In the genomic region with DNA sequence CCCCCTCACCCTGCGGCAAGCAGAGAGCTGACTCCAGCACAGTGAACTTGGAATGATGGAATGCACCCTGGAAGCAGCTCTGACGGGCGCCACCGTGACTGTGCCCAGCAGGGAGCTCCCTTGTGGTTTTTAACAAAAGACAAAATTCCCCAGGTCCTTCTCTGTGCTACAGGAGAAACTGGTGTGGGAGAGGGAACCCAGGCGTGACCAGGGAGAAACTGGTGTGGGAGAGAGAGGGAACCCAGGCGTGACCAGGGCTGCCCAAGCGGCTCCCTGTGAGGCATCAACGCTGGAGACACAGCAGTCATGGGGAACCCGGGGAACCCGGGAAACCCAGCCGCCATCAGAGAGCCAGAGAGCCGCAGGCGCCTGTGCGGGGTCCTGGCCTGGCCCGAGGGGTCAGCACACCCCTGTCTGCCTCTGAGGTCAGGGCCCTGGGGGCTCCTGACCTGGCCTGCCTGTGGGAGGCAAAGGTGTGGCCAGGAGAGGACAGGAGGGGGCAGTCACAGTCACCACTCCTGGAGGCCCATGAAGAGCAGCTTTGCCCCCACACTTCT, we compare ENCODE assay signal across 10 cellular contexts. TPM values are rescaled to one million over a fixed set of nuclear protein-coding genes. Genes with fewer than 3 reads are reported as not detected.
DNase-seq lines count a peak whose midpoint lies in the region; ATAC-seq, FAIRE-seq and TF ChIP-seq lines count a peak whose summit lies in the region.
"Had no signal": no experiment of that assay in that cellular context is flagged by ENCODE, and none has a peak within 500 bp of the region (broad histone marks: within the 10 kb centered on the region; RNA-seq: fewer than 3 reads in every experiment).

No MANE protein-coding gene starts in this region.

- CTCF ChIA-PET in HepG2 (lab: Yijun Ruan, JAX; ENCODE audit: low intra/inter-chr PET ratio, low total read pairs) = no interaction called here

- in situ Hi-C loops in HepG2 (cut with HindIII; ENCODE audit: extremely low pct_ligation_motif_present, low pct_unique_long_range_greater_than_20kb) = loop anchor here (5.0 kb wide), 1 partner anchor 119 kb away; no protein-coding TSS in a partner anchor

- H3K9me3 Mint-ChIP-seq in HFFc6 = no peaks in the 10 kb centered on the region
- no peaks in the 10 kb centered on the region for H3K9me3 Mint-ChIP-seq in activated T-helper 2 cell treated with anti-CD3 and anti-CD28 coated beads, Interferon-gamma antibody, Interleukin-2, Interleukin-4, amounts not matched to agents 10 μg/mL and 5 μg/mL and 100 μg/mL, durations not matched to agents 14 hours and 24 hours and 36 hours

- no peak for FAIRE-seq in HepG2 (lab: Jason Lieb, UNC)

- no peak overlapping the region for H3K4me2 ChIP-seq in HepG2 (ENCODE audit: low read depth, low read length)

- peaks cover 3 to 6% of the 10 kb centered on the region in 2 experiments; a peak in 2 of 5 replicates for H3K36me3 ChIP-seq in HepG2 (replicated peaks in 1 of 2; ENCODE audit: control insufficient read depth in 1 of 2, insufficient read depth in 2 of 2, low read length in 2 of 2)

- no peak overlapping the region for H3K27ac ChIP-seq in HepG2 (ENCODE audit: extremely low read length, insufficient read depth, low read length)
- H3K27ac ChIP-seq: body of pancreas had no signal

- no peak for TF ChIP-seq RAD21 in HepG2 (CRISPR knock-in tag; IDR thresholded peaks at IDR 0.05)

- TF ChIP-seq POLR2A in HepG2 (IDR thresholded peaks at IDR 0.05; ENCODE audit: insufficient read depth in 1 of 2, low read depth in 2 of 2, low read length in 2 of 2) = no peak

- TF ChIP-seq EP300 in HepG2 (IDR thresholded peaks at IDR 0.05; ENCODE audit: low read depth in 2 of 2, low read length in 2 of 2) (no peak), HepG2 (CRISPR knock-in tag; IDR thresholded peaks at IDR 0.05; ENCODE audit: borderline replicate concordance) (no peak)

- 9% methylated on average over 6 of the region's 15 CpGs for WGBS in HepG2 (ENCODE audit: low lambda C conversion rate)

- peak overlapping the region; percentile 82 for H3K27ac Mint-ChIP-seq in HFFc6
- no peak overlapping the region for H3K27ac Mint-ChIP-seq in activated T-helper 2 cell treated with anti-CD3 and anti-CD28 coated beads, Interferon-gamma antibody, Interleukin-2, Interleukin-4, amounts not matched to agents 10 μg/mL and 5 μg/mL and 100 μg/mL, durations not matched to agents 14 hours and 24 hours and 36 hours

- 0 out of 2 replicates have a peak, but pooled peaks cover 3% of the 10 kb centered on the region for H4K20me1 ChIP-seq in HepG2 (ENCODE audit: insufficient read depth, low read length)

- no TSS peak for BruUV-seq in HepG2 (replicated peaks; lab: Mats Ljungman, UMichigan)

- H3K9ac ChIP-seq in HepG2 (ENCODE audit: insufficient read depth, low read depth, low read length) = no peak overlapping the region

- H3K27me3 Mint-ChIP-seq in HFFc6 (ENCODE audit: insufficient read depth) = peaks cover 8% of the 10 kb centered on the region
- H3K27me3 Mint-ChIP-seq in activated T-helper 2 cell treated with anti-CD3 and anti-CD28 coated beads, Interferon-gamma antibody, Interleukin-2, Interleukin-4, amounts not matched to agents 10 μg/mL and 5 μg/mL and 100 μg/mL, durations not matched to agents 14 hours and 24 hours and 36 hours (ENCODE audit: low read depth) = peaks cover 6% of the 10 kb centered on the region

- peaks cover 23% of the 10 kb centered on the region for H3K4me1 ChIP-seq in HepG2 (ENCODE audit: insufficient read depth, low read length)

- H3K79me2 ChIP-seq in HepG2 (ENCODE audit: insufficient read depth, low read length) = no peaks in the 10 kb centered on the region

- H3K9me3 ChIP-seq in HepG2 (ENCODE audit: low read length) = no peaks in the 10 kb centered on the region
- H3K9me3 ChIP-seq: body of pancreas had no signal

- peak; percentile 45; the same call in 1 of the 2 replicates for TF ChIP-seq CTCF in HFFc6 (IDR thresholded peaks at IDR 0.05)
- 0 out of 2 replicates have a peak, but pooled peaks have one; percentile 16 for TF ChIP-seq CTCF in HepG2 (CRISPR knock-in tag; IDR thresholded peaks at IDR 0.05)

- H2AFZ ChIP-seq in HepG2 (ENCODE audit: low read length) = no peak overlapping the region

- intact Hi-C loops in HepG2 (cut with micrococcal nuclease; ENCODE audit: unreplicated experiment) = loop anchor here (5.0 kb wide), 1 partner anchor 114 kb away; no protein-coding TSS in a partner anchor
- intact Hi-C loops in activated T-helper 2 cell treated with anti-CD3 and anti-CD28 coated beads, Interferon-gamma antibody, Interleukin-2, Interleukin-4, amounts not matched to agents 10 μg/mL and 5 μg/mL and 100 μg/mL, durations not matched to agents 14 hours and 24 hours and 36 hours (cut with micrococcal nuclease) = no loop called here

- peaks cover 13% of the 10 kb centered on the region for H3K4me1 Mint-ChIP-seq in HFFc6 (ENCODE audit: low read depth)
- peaks cover 10% of the 10 kb centered on the region for H3K4me1 Mint-ChIP-seq in activated T-helper 2 cell treated with anti-CD3 and anti-CD28 coated beads, Interferon-gamma antibody, Interleukin-2, Interleukin-4, amounts not matched to agents 10 μg/mL and 5 μg/mL and 100 μg/mL, durations not matched to agents 14 hours and 24 hours and 36 hours (ENCODE audit: low read depth)

- no peak overlapping the region for H3K4me3 ChIP-seq in HepG2 (replicated peaks in 1 of 3; ENCODE audit: insufficient read depth in 1 of 3, low read depth in 2 of 3, low read length in 3 of 3)
- H3K4me3 ChIP-seq: body of pancreas had no signal

- H3K27me3 ChIP-seq in HepG2 (ENCODE audit: control insufficient read depth in 1 of 2, insufficient read depth in 2 of 2, low read length in 2 of 2) = peaks cover 2 to 33% of the 10 kb centered on the region in 2 experiments; a peak in 4 of 5 replicates

- no peak overlapping the region for H3K4me3 Mint-ChIP-seq in HFFc6
- no peak overlapping the region for H3K4me3 Mint-ChIP-seq in activated T-helper 2 cell treated with anti-CD3 and anti-CD28 coated beads, Interferon-gamma antibody, Interleukin-2, Interleukin-4, amounts not matched to agents 10 μg/mL and 5 μg/mL and 100 μg/mL, durations not matched to agents 14 hours and 24 hours and 36 hours (ENCODE audit: low read depth)

- POLR2A ChIA-PET in HepG2 (lab: Yijun Ruan, JAX) = no interaction called here

- DNase-seq in DMS53 (lab: John Stamatoyannopoulos, UW) (peak; percentile 90), HFFc6 (peak; percentile 62), T1000 (lab: John Stamatoyannopoulos, UW) (peak; percentile 36), HepG2 (ENCODE audit: low spot score) (no peak), occipital lobe (lab: John Stamatoyannopoulos, UW) (no peak), SKM-1 treated with dmso at 0.1 percent for 144 hours (lab: John Stamatoyannopoulos, UW; ENCODE audit: unreplicated experiment) (no peak)
- DNase-seq in activated T-helper 2 cell treated with anti-CD3 and anti-CD28 coated beads, Interferon-gamma antibody, Interleukin-2, Interleukin-4, amounts not matched to agents 10 μg/mL and 5 μg/mL and 100 μg/mL, durations not matched to agents 14 hours and 24 hours and 36 hours (ENCODE audit: low spot score) = no peak
- DNase-seq: body of pancreas, NCI-H446 treated with DMSO at 0.1 percent for 48 hours had no signal

- peaks cover 4% of the 10 kb centered on the region; the same call in 1 of the 2 replicates for H3K36me3 Mint-ChIP-seq in HFFc6 (ENCODE audit: low read depth)
- H3K36me3 Mint-ChIP-seq in activated T-helper 2 cell treated with anti-CD3 and anti-CD28 coated beads, Interferon-gamma antibody, Interleukin-2, Interleukin-4, amounts not matched to agents 10 μg/mL and 5 μg/mL and 100 μg/mL, durations not matched to agents 14 hours and 24 hours and 36 hours (ENCODE audit: low read depth) = peaks cover 17% of the 10 kb centered on the region

- ATAC-seq in HepG2 = peak; percentile 22
- ATAC-seq in GM21515 (IDR thresholded peaks at IDR 0.05; ENCODE audit: unreplicated experiment) = no peak
- ATAC-seq: body of pancreas had no signal

RNA-seq across cellular contexts. Expression of gene AHRR, which starts 3.1 kb away (rescaled TPM):
- total RNA-seq in HFFc6 (2021; fragmentation: NEBNext Ultra II Directional; extraction: Animal tissue kit (Norgen Biotek cat#: 25700)) = 10 to 100 TPM; 30.9 to 55.7 (median 51.9) TPM
- total RNA-seq in HepG2 (2016; rRNA removed; fragmentation: Illumina TruSeq; extraction: Trizol) (0.13 and 0.35 TPM in 2 replicates), occipital lobe (1.4 TPM)
- total RNA-seq in HepG2 (2016; cell fraction: cytosol; rRNA removed; fragmentation: Illumina TruSeq; extraction: Trizol; ENCODE audit: low read depth) = 0.30 and 0.44 TPM in 2 replicates
- total RNA-seq in HepG2 (2016; cell fraction: insoluble cytoplasmic fraction; rRNA removed; fragmentation: Illumina TruSeq; extraction: Trizol) = 0.17 and 0.19 TPM in 2 replicates
- 0.14 and 0.22 TPM in 2 replicates for total RNA-seq in HepG2 (2016; cell fraction: membrane; rRNA removed; fragmentation: Illumina TruSeq; extraction: Trizol)
- total RNA-seq in HepG2 (2016; cell fraction: nucleus; rRNA removed; fragmentation: Illumina TruSeq; extraction: Trizol) = 0.19 and 0.41 TPM in 2 replicates
- polyA plus RNA-seq in HepG2 (2011; rRNA removed) = 0.18 and 0.28 TPM in 2 replicates
- polyA plus RNA-seq in HepG2 (2011; cell fraction: cytosol; rRNA removed) = 0.17 and 0.20 TPM in 2 replicates
- polyA plus RNA-seq in HepG2 (2011; cell fraction: nucleus; rRNA removed) = 1.5 and 2.1 TPM in 2 replicates
- 0.23 and 0.61 TPM in 2 replicates for polyA plus RNA-seq in HepG2 (2012)
- 0.16 TPM in 1 of 2 replicates, not detected in the other for polyA plus RNA-seq in HepG2 (2016; cell fraction: cytosol; fragmentation: Illumina TruSeq; extraction: Trizol; ENCODE audit: low read depth)
- 0.15 and 0.39 TPM in 2 replicates for polyA plus RNA-seq in HepG2 (2016; cell fraction: insoluble cytoplasmic fraction; fragmentation: Illumina TruSeq; extraction: Trizol; ENCODE audit: low read depth)
- polyA plus RNA-seq in HepG2 (2016; cell fraction: membrane; fragmentation: Illumina TruSeq; extraction: Trizol; ENCODE audit: low read depth) = 0.09 and 0.48 TPM in 2 replicates
- polyA plus RNA-seq in HepG2 (2016; cell fraction: nucleus; fragmentation: Illumina TruSeq; extraction: Trizol; ENCODE audit: insufficient read depth, low read depth) = 0.63 and 0.89 TPM in 2 replicates
- polyA minus RNA-seq in HepG2 (2011; rRNA and poly(A)+ RNA removed; ENCODE audit: low replicate concordance) = 0.30 and 8.5 TPM in 2 replicates
- 0.40 TPM in 1 of 2 replicates, not detected in the other for polyA minus RNA-seq in HepG2 (2011; cell fraction: cytosol; rRNA and poly(A)+ RNA removed)
- 0.39 and 1.1 TPM in 2 replicates for polyA minus RNA-seq in HepG2 (2011; cell fraction: nucleus; rRNA and poly(A)+ RNA removed)
- 33.3 and 34.9 TPM in 2 replicates for total RNA-seq in activated T-helper 2 cell treated with anti-CD3 and anti-CD28 coated beads, Interferon-gamma antibody, Interleukin-2, Interleukin-4, amounts not matched to agents 10 μg/mL and 5 μg/mL and 100 μg/mL, durations not matched to agents 14 hours and 24 hours and 36 hours

RNA-seq across cellular contexts. Expression of gene PDCD6, which starts 47.0 kb away (rescaled TPM):
- total RNA-seq in HFFc6 (2021; fragmentation: NEBNext Ultra II Directional; extraction: Animal tissue kit (Norgen Biotek cat#: 25700)) = 100 to 1,000 TPM in 3 of 6 experiments, 10 to 100 TPM in 3; 89.5 to 108 (median 99.1) TPM
- 120 and 134 TPM in 2 replicates for total RNA-seq in HepG2 (2016; rRNA removed; fragmentation: Illumina TruSeq; extraction: Trizol)
- total RNA-seq in HepG2 (2016; cell fraction: cytosol; rRNA removed; fragmentation: Illumina TruSeq; extraction: Trizol; ENCODE audit: low read depth) = 36.0 and 42.8 TPM in 2 replicates
- total RNA-seq in HepG2 (2016; cell fraction: insoluble cytoplasmic fraction; rRNA removed; fragmentation: Illumina TruSeq; extraction: Trizol) = 119 and 122 TPM in 2 replicates
- total RNA-seq in HepG2 (2016; cell fraction: membrane; rRNA removed; fragmentation: Illumina TruSeq; extraction: Trizol) = 79.2 and 83.1 TPM in 2 replicates
- 56.7 and 60.4 TPM in 2 replicates for total RNA-seq in HepG2 (2016; cell fraction: nucleus; rRNA removed; fragmentation: Illumina TruSeq; extraction: Trizol)
- 150 and 176 TPM in 2 replicates for polyA plus RNA-seq in HepG2 (2011; rRNA removed)
- polyA plus RNA-seq in HepG2 (2011; cell fraction: cytosol; rRNA removed) = 179 and 184 TPM in 2 replicates
- polyA plus RNA-seq in HepG2 (2011; cell fraction: nucleus; rRNA removed) = 76.8 and 88.9 TPM in 2 replicates
- 73.8 and 84.9 TPM in 2 replicates for polyA plus RNA-seq in HepG2 (2012)
- polyA plus RNA-seq in HepG2 (2016; cell fraction: cytosol; fragmentation: Illumina TruSeq; extraction: Trizol; ENCODE audit: low read depth) = 39.4 and 49.9 TPM in 2 replicates
- polyA plus RNA-seq in HepG2 (2016; cell fraction: insoluble cytoplasmic fraction; fragmentation: Illumina TruSeq; extraction: Trizol; ENCODE audit: low read depth) = 131 and 139 TPM in 2 replicates
- polyA plus RNA-seq in HepG2 (2016; cell fraction: membrane; fragmentation: Illumina TruSeq; extraction: Trizol; ENCODE audit: low read depth) = 63.4 and 71.2 TPM in 2 replicates
- polyA plus RNA-seq in HepG2 (2016; cell fraction: nucleus; fragmentation: Illumina TruSeq; extraction: Trizol; ENCODE audit: insufficient read depth, low read depth) = 103 and 107 TPM in 2 replicates
- polyA minus RNA-seq in HepG2 (2011; rRNA and poly(A)+ RNA removed; ENCODE audit: low replicate concordance) = 89.6 and 367 TPM in 2 replicates
- polyA minus RNA-seq in HepG2 (2011; cell fraction: cytosol; rRNA and poly(A)+ RNA removed) = 38.6 and 39.9 TPM in 2 replicates
- polyA minus RNA-seq in HepG2 (2011; cell fraction: nucleus; rRNA and poly(A)+ RNA removed) = 39.9 and 46.1 TPM in 2 replicates
- total RNA-seq in occipital lobe = 63.9 TPM
- total RNA-seq in activated T-helper 2 cell treated with anti-CD3 and anti-CD28 coated beads, Interferon-gamma antibody, Interleukin-2, Interleukin-4, amounts not matched to agents 10 μg/mL and 5 μg/mL and 100 μg/mL, durations not matched to agents 14 hours and 24 hours and 36 hours = 109 TPM in 2 replicates

Comparison
In these comparisons a context has a peak if more than half of its experiments do, and no peak if none do; other contexts are left out.
1. DNase-seq: peak in DMS53 (single experiment), HFFc6 (single experiment) and T1000 (single experiment); none in HepG2 (single experiment), occipital lobe (single experiment), SKM-1 treated with dmso at 0.1 percent for 144 hours (single experiment) and activated T-helper 2 cell treated with anti-CD3 and anti-CD28 coated beads, Interferon-gamma antibody, Interleukin-2, Interleukin-4, amounts not matched to agents 10 μg/mL and 5 μg/mL and 100 μg/mL, durations not matched to agents 14 hours and 24 hours and 36 hours (single experiment).
2. RNA of gene AHRR, which starts 3.1 kb away (total RNA-seq): 30.9 to 55.7 TPM in HFFc6 and 33.3 to 34.9 TPM in activated T-helper 2 cell treated with anti-CD3 and anti-CD28 coated beads, Interferon-gamma antibody, Interleukin-2, Interleukin-4, amounts not matched to agents 10 μg/mL and 5 μg/mL and 100 μg/mL, durations not matched to agents 14 hours and 24 hours and 36 hours; 1.4 TPM in occipital lobe (single experiment) and 0.13 to 0.44 TPM in HepG2; every median in the first group is over 10 times any median in the second.